ENCODE assay signal across 24 cellular contexts in genomic region chr6:79993911-79994309, GRCh38.
"Had no signal": no experiment of that assay in that cellular context is flagged by ENCODE, and none has a peak within 500 bp of the region (broad histone marks: within the 10 kb centered on the region; RNA-seq: fewer than 3 reads in every experiment).

No MANE protein-coding gene starts in this region.

- H3K4me1 Mint-ChIP-seq: naive thymus-derived CD8-positive, alpha-beta T cell; nephron progenitor cell had no signal

- H3K4me3 ChIP-seq: gastrocnemius medialis, left ventricle myocardium inferior, lower lobe of right lung, ovary, psoas muscle, sigmoid colon, thoracic aorta, transverse colon, upper lobe of right lung, uterus had no signal

- H3K36me3 Mint-ChIP-seq: naive thymus-derived CD8-positive, alpha-beta T cell had no signal

- H3K27ac ChIP-seq: gastrocnemius medialis, left ventricle myocardium inferior, lower lobe of right lung, ovary, psoas muscle, sigmoid colon, thoracic aorta, transverse colon, upper lobe of right lung, uterus had no signal

- ATAC-seq: effector memory CD8-positive, alpha-beta T cell; gastrocnemius medialis; left colon; naive thymus-derived CD8-positive, alpha-beta T cell; psoas muscle; right cardiac atrium; upper lobe of right lung had no signal

- H3K9me3 ChIP-seq: gastrocnemius medialis, lower lobe of right lung, ovary, psoas muscle, sigmoid colon, thoracic aorta, transverse colon, upper lobe of right lung, uterus had no signal

- H3K9me3 Mint-ChIP-seq: effector memory CD8-positive, alpha-beta T cell had no signal

- H3K27me3 ChIP-seq: gastrocnemius medialis, ovary, sigmoid colon, upper lobe of right lung, uterus had no signal

- H3K36me3 ChIP-seq: gastrocnemius medialis, left ventricle myocardium inferior, lower lobe of right lung, ovary, sigmoid colon, thoracic aorta, transverse colon, upper lobe of right lung, uterus had no signal

- H3K4me1 ChIP-seq: gastrocnemius medialis, left ventricle myocardium inferior, lower lobe of right lung, psoas muscle, sigmoid colon, transverse colon, upper lobe of right lung, uterus had no signal

- H3K27ac Mint-ChIP-seq: naive thymus-derived CD8-positive, alpha-beta T cell; nephron progenitor cell had no signal

- H3K4me3 Mint-ChIP-seq: effector memory CD8-positive, alpha-beta T cell; naive thymus-derived CD8-positive, alpha-beta T cell; nephron progenitor cell had no signal

- DNase-seq: cerebellar nuclear complex; cortex of kidney; effector memory CD8-positive, alpha-beta T cell; gastrocnemius medialis; head of caudate nucleus; kidney glomerular epithelial cell; left colon; left ventricle myocardium inferior; lower lobe of right lung; naive thymus-derived CD8-positive, alpha-beta T cell; nephron progenitor cell; occipital lobe; ovary; posterior cingulate gyrus; psoas muscle; right cardiac atrium; sigmoid colon; stimulated activated CD4-positive, alpha-beta T cell treated with anti-CD3 and anti-CD28 coated beads, Interleukin-4, amount 100 ng/mL, for 4 hours; stimulated activated naive CD4-positive, alpha-beta T cell; substantia nigra; transverse colon; upper lobe of right lung; uterus had no signal
